ENCODE assay signal across 1 cellular context in the genomic region with DNA sequence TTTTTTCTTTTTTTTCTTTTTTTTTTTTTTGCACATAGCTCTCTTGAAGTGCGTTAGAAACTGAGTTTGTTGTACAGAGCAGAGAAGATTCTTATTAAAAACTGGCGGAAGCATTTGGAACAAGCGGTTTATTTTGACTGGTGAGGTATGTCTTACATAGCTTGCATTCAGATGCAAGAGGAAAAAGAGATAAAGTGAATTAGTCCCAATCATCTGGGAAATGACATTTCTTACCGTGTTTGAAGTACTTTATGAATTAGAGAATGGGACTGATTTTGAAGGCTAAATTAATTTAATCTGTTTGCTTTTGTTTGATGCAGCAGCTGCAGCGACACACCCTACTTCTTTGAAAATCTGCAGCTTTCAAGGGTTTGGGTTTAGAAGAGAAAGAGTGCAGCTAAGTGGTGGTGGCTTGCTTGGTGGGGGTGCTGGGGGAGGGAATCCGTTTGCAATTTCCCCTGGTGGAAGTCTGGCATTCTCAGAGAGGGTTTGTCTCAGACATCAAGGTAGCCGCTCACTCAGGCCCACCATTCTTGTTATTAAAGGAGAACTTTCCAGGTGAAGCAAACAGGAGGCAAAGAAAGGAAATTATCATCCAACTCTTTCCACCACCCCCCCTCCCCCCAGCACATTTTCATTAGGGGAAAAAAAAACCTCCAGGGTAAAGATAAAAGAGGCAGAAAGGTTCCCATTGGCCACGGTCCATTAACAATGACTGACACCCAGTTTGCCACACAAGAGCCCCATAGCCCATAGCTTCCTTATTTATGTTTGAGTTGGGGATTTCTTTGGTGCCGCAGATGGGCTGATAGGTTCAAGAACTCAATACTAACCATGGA.
TF ChIP-seq lines count a peak whose summit lies in the region.

No MANE protein-coding gene starts in this region.

TF ChIP-seq in H1, 55 proteins besides CTCF, POLR2A, EP300 and RAD21:
- TF ChIP-seq, protein P1, sequence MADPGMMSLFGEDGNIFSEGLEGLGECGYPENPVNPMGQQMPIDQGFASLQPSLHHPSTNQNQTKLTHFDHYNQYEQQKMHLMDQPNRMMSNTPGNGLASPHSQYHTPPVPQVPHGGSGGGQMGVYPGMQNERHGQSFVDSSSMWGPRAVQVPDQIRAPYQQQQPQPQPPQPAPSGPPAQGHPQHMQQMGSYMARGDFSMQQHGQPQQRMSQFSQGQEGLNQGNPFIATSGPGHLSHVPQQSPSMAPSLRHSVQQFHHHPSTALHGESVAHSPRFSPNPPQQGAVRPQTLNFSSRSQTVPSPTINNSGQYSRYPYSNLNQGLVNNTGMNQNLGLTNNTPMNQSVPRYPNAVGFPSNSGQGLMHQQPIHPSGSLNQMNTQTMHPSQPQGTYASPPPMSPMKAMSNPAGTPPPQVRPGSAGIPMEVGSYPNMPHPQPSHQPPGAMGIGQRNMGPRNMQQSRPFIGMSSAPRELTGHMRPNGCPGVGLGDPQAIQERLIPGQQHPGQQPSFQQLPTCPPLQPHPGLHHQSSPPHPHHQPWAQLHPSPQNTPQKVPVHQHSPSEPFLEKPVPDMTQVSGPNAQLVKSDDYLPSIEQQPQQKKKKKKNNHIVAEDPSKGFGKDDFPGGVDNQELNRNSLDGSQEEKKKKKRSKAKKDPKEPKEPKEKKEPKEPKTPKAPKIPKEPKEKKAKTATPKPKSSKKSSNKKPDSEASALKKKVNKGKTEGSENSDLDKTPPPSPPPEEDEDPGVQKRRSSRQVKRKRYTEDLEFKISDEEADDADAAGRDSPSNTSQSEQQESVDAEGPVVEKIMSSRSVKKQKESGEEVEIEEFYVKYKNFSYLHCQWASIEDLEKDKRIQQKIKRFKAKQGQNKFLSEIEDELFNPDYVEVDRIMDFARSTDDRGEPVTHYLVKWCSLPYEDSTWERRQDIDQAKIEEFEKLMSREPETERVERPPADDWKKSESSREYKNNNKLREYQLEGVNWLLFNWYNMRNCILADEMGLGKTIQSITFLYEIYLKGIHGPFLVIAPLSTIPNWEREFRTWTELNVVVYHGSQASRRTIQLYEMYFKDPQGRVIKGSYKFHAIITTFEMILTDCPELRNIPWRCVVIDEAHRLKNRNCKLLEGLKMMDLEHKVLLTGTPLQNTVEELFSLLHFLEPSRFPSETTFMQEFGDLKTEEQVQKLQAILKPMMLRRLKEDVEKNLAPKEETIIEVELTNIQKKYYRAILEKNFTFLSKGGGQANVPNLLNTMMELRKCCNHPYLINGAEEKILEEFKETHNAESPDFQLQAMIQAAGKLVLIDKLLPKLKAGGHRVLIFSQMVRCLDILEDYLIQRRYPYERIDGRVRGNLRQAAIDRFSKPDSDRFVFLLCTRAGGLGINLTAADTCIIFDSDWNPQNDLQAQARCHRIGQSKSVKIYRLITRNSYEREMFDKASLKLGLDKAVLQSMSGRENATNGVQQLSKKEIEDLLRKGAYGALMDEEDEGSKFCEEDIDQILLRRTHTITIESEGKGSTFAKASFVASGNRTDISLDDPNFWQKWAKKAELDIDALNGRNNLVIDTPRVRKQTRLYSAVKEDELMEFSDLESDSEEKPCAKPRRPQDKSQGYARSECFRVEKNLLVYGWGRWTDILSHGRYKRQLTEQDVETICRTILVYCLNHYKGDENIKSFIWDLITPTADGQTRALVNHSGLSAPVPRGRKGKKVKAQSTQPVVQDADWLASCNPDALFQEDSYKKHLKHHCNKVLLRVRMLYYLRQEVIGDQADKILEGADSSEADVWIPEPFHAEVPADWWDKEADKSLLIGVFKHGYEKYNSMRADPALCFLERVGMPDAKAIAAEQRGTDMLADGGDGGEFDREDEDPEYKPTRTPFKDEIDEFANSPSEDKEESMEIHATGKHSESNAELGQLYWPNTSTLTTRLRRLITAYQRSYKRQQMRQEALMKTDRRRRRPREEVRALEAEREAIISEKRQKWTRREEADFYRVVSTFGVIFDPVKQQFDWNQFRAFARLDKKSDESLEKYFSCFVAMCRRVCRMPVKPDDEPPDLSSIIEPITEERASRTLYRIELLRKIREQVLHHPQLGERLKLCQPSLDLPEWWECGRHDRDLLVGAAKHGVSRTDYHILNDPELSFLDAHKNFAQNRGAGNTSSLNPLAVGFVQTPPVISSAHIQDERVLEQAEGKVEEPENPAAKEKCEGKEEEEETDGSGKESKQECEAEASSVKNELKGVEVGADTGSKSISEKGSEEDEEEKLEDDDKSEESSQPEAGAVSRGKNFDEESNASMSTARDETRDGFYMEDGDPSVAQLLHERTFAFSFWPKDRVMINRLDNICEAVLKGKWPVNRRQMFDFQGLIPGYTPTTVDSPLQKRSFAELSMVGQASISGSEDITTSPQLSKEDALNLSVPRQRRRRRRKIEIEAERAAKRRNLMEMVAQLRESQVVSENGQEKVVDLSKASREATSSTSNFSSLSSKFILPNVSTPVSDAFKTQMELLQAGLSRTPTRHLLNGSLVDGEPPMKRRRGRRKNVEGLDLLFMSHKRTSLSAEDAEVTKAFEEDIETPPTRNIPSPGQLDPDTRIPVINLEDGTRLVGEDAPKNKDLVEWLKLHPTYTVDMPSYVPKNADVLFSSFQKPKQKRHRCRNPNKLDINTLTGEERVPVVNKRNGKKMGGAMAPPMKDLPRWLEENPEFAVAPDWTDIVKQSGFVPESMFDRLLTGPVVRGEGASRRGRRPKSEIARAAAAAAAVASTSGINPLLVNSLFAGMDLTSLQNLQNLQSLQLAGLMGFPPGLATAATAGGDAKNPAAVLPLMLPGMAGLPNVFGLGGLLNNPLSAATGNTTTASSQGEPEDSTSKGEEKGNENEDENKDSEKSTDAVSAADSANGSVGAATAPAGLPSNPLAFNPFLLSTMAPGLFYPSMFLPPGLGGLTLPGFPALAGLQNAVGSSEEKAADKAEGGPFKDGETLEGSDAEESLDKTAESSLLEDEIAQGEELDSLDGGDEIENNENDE (IDR thresholded peaks at IDR 0.05; ENCODE audit: insufficient replicate concordance, low read length), result peak; percentile 42
- TF ChIP-seq JUN (IDR thresholded peaks at IDR 0.05; ENCODE audit: low read depth, low read length) (no peak), TAF7 (optimal IDR thresholded peaks at IDR 0.05; ENCODE audit: borderline replicate concordance, low read depth, low read length) (peak; percentile 23), SIX5 (IDR thresholded peaks at IDR 0.05; ENCODE audit: low read depth, low read length) (no peak), HDAC2 (IDR thresholded peaks at IDR 0.05; ENCODE audit: borderline replicate concordance in 1 of 2, low read depth in 2 of 2, low read length in 2 of 2) (0 out of 4 replicates have a peak, but pooled peaks of 1 of the 2 experiments have one; percentile 9), SUZ12 (IDR thresholded peaks at IDR 0.05; ENCODE audit: low read length) (no peak), RBBP5 (IDR thresholded peaks at IDR 0.05; ENCODE audit: borderline replicate concordance, low read depth, low read length) (no peak), YY1 (IDR thresholded peaks at IDR 0.05; ENCODE audit: low read depth, low read length) (peak; percentile 25; the same call in 1 of the 2 replicates), NRF1 (IDR thresholded peaks at IDR 0.05; ENCODE audit: low read depth, low read length) (no peak), TEAD4 (IDR thresholded peaks at IDR 0.05; ENCODE audit: low read depth, low read length) (0 out of 2 replicates have a peak, but pooled peaks have one; percentile 35)
